ENCODE assay signal across 10 cellular contexts in the genomic region with DNA sequence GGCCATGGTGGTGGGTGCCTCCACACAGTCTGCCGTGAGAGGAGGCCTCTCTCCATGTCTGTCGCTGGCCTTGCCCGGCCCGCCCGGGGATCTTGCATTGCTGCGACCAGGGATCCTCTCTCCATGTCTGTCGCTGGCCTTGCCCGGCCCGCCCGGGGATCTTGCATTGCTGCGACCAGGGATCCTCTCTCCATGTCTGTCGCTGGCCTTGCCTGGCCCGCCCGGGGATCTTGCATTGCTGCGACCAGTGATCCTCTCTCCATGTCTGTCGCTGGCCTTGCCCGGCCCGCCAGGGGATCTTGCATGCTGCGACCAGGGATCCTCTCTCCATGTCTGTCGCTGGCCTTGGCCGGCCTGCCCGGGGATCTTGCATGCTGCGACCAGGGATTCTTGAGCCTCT. TPM values are rescaled to one million over a fixed set of nuclear protein-coding genes. Genes with fewer than 3 reads are reported as not detected.
DNase-seq lines count a peak whose midpoint lies in the region; ATAC-seq, FAIRE-seq and TF ChIP-seq lines count a peak whose summit lies in the region.
"Not testable (repeated sequence)": the region's sequence is repeated elsewhere in the genome, so short reads cannot be mapped to it uniquely, and the experiment has no call there.
"Had no signal": no experiment of that assay in that cellular context is flagged by ENCODE, and none has a peak within 500 bp of the region (broad histone marks: within the 10 kb centered on the region; RNA-seq: fewer than 3 reads in every experiment).

No MANE protein-coding gene starts in this region.

- H3K36me3 Mint-ChIP-seq in WTC11; activated T-cell treated with anti-CD3 and anti-CD28 coated beads, Interleukin-2, amount 50 U/mL, for 4 hours (ENCODE audit: insufficient read depth): not testable (repeated sequence)

- peaks cover 0 to 63% (median 17%) of the 10 kb centered on the region in 11 experiments; a peak in 12 of 22 replicates for H4K20me1 ChIP-seq in BLaER1 treated with 17β-estradiol and CSF1 and Interleukin-3, amounts not matched to agents 10 nM and 100 nM

- peaks cover 18 to 94% (median 90%) of the 10 kb centered on the region in 10 experiments; a peak in 19 of 20 replicates for H3K4me1 ChIP-seq in BLaER1 treated with 17β-estradiol and CSF1 and Interleukin-3, amounts not matched to agents 10 nM and 100 nM
- not testable (repeated sequence) for H3K4me1 ChIP-seq in lung (ENCODE audit: control insufficient read depth in 2 of 2, insufficient read depth in 2 of 2, low read length in 2 of 2)

- ATAC-seq in WTC11; activated T-cell treated with anti-CD3 and anti-CD28 coated beads, Interleukin-2, amount 50 U/mL, for 4 hours; lung (ENCODE audit: insufficient read depth, low FRiP score): not testable (repeated sequence)
- ATAC-seq in left ventricle myocardium superior: peak; percentile 18

- peak overlapping the region in 6 of 11 experiments; percentile 84 to 99 (median 94); a peak in 12 of 22 replicates for H3K4me2 ChIP-seq in BLaER1 treated with 17β-estradiol and CSF1 and Interleukin-3, amounts not matched to agents 10 nM and 100 nM

- peaks cover 37 to 44% (median 40%) of the 10 kb centered on the region in 11 experiments for H3K27me3 ChIP-seq in BLaER1 treated with 17β-estradiol and CSF1 and Interleukin-3, amounts not matched to agents 10 nM and 100 nM
- peaks cover 34% of the 10 kb centered on the region for H3K27me3 ChIP-seq in lung (ENCODE audit: control insufficient read depth, insufficient read depth)

- CTCF ChIA-PET in WTC11 (lab: Charles Lee): not testable (repeated sequence)

- 79 to 91% methylated on average over 23 of the region's 23 CpGs for WGBS in lung, 2 donors

- not testable (repeated sequence) for H3K27ac ChIP-seq in BLaER1 treated with 17β-estradiol and CSF1 and Interleukin-3, amounts not matched to agents 10 nM and 100 nM; lung (ENCODE audit: low read depth in 1 of 2, low read length in 1 of 2)

- H3K27me3 Mint-ChIP-seq in WTC11 (ENCODE audit: low read depth): peaks cover 29% of the 10 kb centered on the region
- peaks cover 15% of the 10 kb centered on the region for H3K27me3 Mint-ChIP-seq in activated T-cell treated with anti-CD3 and anti-CD28 coated beads, Interleukin-2, amount 50 U/mL, for 4 hours (ENCODE audit: low read depth)

- TF ChIP-seq CTCF in WTC11 (IDR thresholded peaks at IDR 0.05); lung (IDR thresholded peaks at IDR 0.05; ENCODE audit: control extremely low read depth, extremely low read depth): not testable (repeated sequence)

- not testable (repeated sequence) for H3K36me3 ChIP-seq in BLaER1 treated with 17β-estradiol and CSF1 and Interleukin-3, amounts not matched to agents 10 nM and 100 nM; lung (ENCODE audit: control insufficient read depth in 2 of 2, insufficient read depth in 2 of 2, low read length in 2 of 2)

- intact Hi-C loops in left ventricle myocardium superior (cut with micrococcal nuclease); posterior vena cava (cut with DNase I): not testable (repeated sequence)

- not testable (repeated sequence) for H3K4me1 Mint-ChIP-seq in WTC11; activated T-cell treated with anti-CD3 and anti-CD28 coated beads, Interleukin-2, amount 50 U/mL, for 4 hours (ENCODE audit: low read depth)

- peak; percentile 10 for FAIRE-seq in colon (lab: Jason Lieb, UNC)

- 0 out of 20 replicates have a peak overlapping the region, but pooled peaks of 1 of the 10 experiments have one; percentile 31 for H3K4me3 ChIP-seq in BLaER1 treated with 17β-estradiol and CSF1 and Interleukin-3, amounts not matched to agents 10 nM and 100 nM
- H3K4me3 ChIP-seq in lung: not testable (repeated sequence)

- not testable (repeated sequence) for H3K4me3 Mint-ChIP-seq in WTC11; activated T-cell treated with anti-CD3 and anti-CD28 coated beads, Interleukin-2, amount 50 U/mL, for 4 hours

- peaks cover 7 to 13% (median 10%) of the 10 kb centered on the region in 11 experiments for H3K9me3 ChIP-seq in BLaER1 treated with 17β-estradiol and CSF1 and Interleukin-3, amounts not matched to agents 10 nM and 100 nM (replicated peaks in 1 of 11)
- not testable (repeated sequence) for H3K9me3 ChIP-seq in lung (ENCODE audit: control insufficient read depth in 2 of 2, insufficient read depth in 1 of 2, low read length in 1 of 2)

- not testable (repeated sequence) for H3K9me3 Mint-ChIP-seq in WTC11; activated T-cell treated with anti-CD3 and anti-CD28 coated beads, Interleukin-2, amount 50 U/mL, for 4 hours

- H3K27ac Mint-ChIP-seq in WTC11: not testable (repeated sequence)

- POLR2A ChIA-PET in WTC11 (lab: Charles Lee): not testable (repeated sequence)

- not testable (repeated sequence) for H3K9ac ChIP-seq in BLaER1 treated with 17β-estradiol and CSF1 and Interleukin-3, amounts not matched to agents 10 nM and 100 nM

- DNase-seq in WTC11 (ENCODE audit: low spot score) (peak; percentile 42), lung (ENCODE audit: low spot score) (peak; percentile 32), posterior vena cava (ENCODE audit: low spot score) (peak; percentile 85), ureter (ENCODE audit: low spot score) (peak; percentile 61)
- DNase-seq in activated T-cell treated with anti-CD3 and anti-CD28 coated beads, Interleukin-2, amount 50 U/mL, for 4 hours: peak; percentile 15
- not testable (repeated sequence) for DNase-seq in left ventricle myocardium superior

RNA-seq across cellular contexts. Expression of a gene that starts 28.0 kb away (rescaled TPM):
- total RNA-seq in WTC11 (2021): 28.6 to 31.7 TPM (median 29.3 TPM) in 3 replicates
- 10 to 100 TPM; 23.4 to 23.6 (median 23.6) TPM for total RNA-seq in activated T-cell treated with anti-CD3 and anti-CD28 coated beads, Interleukin-2, amount 50 U/mL, for 4 hours
- 13.7 TPM for total RNA-seq in left ventricle myocardium superior
- total RNA-seq in lung: 10 to 100 TPM; 15.7 to 25.4 TPM
- 10 to 100 TPM; 19.4 to 21.6 TPM for polyA plus RNA-seq in lung
- 10 to 100 TPM; 10.9 to 13.1 TPM for total RNA-seq in posterior vena cava
- 30.7 TPM for total RNA-seq in ureter

RNA-seq across cellular contexts. Expression of a gene that starts 35.7 kb away (rescaled TPM):
- total RNA-seq in WTC11 (2021) (0.05 to 0.18 TPM (median 0.17 TPM) in 3 replicates), left ventricle myocardium superior (0.25 TPM), lung (1 to 10 TPM; 4.0 to 7.9 TPM), posterior vena cava (1 to 10 TPM in 1 of 2 donors, under 1 TPM in 1; 0.33 to 1.0 TPM), ureter (90.0 TPM)
- total RNA-seq in activated T-cell treated with anti-CD3 and anti-CD28 coated beads, Interleukin-2, amount 50 U/mL, for 4 hours: 1 to 10 TPM in 1 of 3 donors, under 1 TPM in 2; 0.58 to 1.3 (median 0.81) TPM
- polyA plus RNA-seq in lung: 1 to 10 TPM; 2.1 to 2.7 TPM
- total RNA-seq: Daoy, GM23248 had no signal
- polyA plus RNA-seq: GM23248 had no signal

RNA-seq across cellular contexts. Expression of a gene that starts 48.7 kb away (rescaled TPM):
- total RNA-seq in WTC11 (2021): 72.1 to 80.4 TPM (median 79.8 TPM) in 3 replicates
- 100 to 1,000 TPM; 153 to 170 (median 170) TPM for total RNA-seq in activated T-cell treated with anti-CD3 and anti-CD28 coated beads, Interleukin-2, amount 50 U/mL, for 4 hours
- total RNA-seq in left ventricle myocardium superior: 98.1 TPM
- total RNA-seq in lung: 100 to 1,000 TPM in 1 of 2 donors, 10 to 100 TPM in 1; 79.7 to 134 TPM
- polyA plus RNA-seq in lung: 10 to 100 TPM; 71.7 to 96.1 TPM
- total RNA-seq in posterior vena cava: 100 to 1,000 TPM in 1 of 2 donors, 10 to 100 TPM in 1; 93.7 to 101 TPM
- 141 TPM for total RNA-seq in ureter

RNA-seq across cellular contexts. Expression of a gene that starts 49.0 kb away (rescaled TPM):
- total RNA-seq in WTC11 (2021) (14.5 to 19.7 TPM (median 18.5 TPM) in 3 replicates), left ventricle myocardium superior (5.3 TPM), lung (10 to 100 TPM; 20.7 to 23.9 TPM), posterior vena cava (1 to 10 TPM; 3.8 to 5.5 TPM), ureter (19.0 TPM)
- 1 to 10 TPM; 6.4 to 7.0 (median 6.7) TPM for total RNA-seq in activated T-cell treated with anti-CD3 and anti-CD28 coated beads, Interleukin-2, amount 50 U/mL, for 4 hours
- polyA plus RNA-seq in lung: 1 to 10 TPM; 5.2 to 7.2 TPM

Comparison
In these comparisons a context has a peak if more than half of its experiments do, and no peak if none do; other contexts are left out.
1. RNA of a gene that starts 35.7 kb away (total RNA-seq): 90.0 TPM in ureter (single experiment); 4.0 to 7.9 TPM in lung, 0.33 to 1.0 TPM in posterior vena cava, 0.58 to 1.3 TPM in activated T-cell treated with anti-CD3 and anti-CD28 coated beads, Interleukin-2, amount 50 U/mL, for 4 hours, 0.25 TPM in left ventricle myocardium superior (single experiment) and 0.05 to 0.18 TPM in WTC11; every median in the first group is over 10 times any median in the second.